Comparison of ENCODE assay signal across 1 cellular context in genomic region chr6:69026243-69026642, GRCh38.
TF ChIP-seq lines count a peak whose summit lies in the region.

No MANE protein-coding gene starts in this region.

TF ChIP-seq in SK-N-SH, 30 proteins besides CTCF, POLR2A, EP300 and RAD21 (continued from another document):
- TF ChIP-seq USF1 (IDR thresholded peaks at IDR 0.05; ENCODE audit: borderline replicate concordance, low read depth), result no peak
- TF ChIP-seq CHD2 (IDR thresholded peaks at IDR 0.05; ENCODE audit: low read length, partially characterized antibody), result no peak
- no peak for TF ChIP-seq MXI1 (IDR thresholded peaks at IDR 0.05; ENCODE audit: low read depth, low read length)
- no peak for TF ChIP-seq GATA2 (CRISPR knock-in tag; IDR thresholded peaks at IDR 0.05)
TF ChIP-seq in SK-N-SH: peak in this region for 0.
